In genomic region chr11:103529217-103529684, GRCh38 we compare ENCODE assay signal across 10 cellular contexts.
DNase-seq lines count a peak whose midpoint lies in the region; ATAC-seq and TF ChIP-seq lines count a peak whose summit lies in the region.
"Had no signal": no experiment of that assay in that cellular context is flagged by ENCODE, and none has a peak within 500 bp of the region (broad histone marks: within the 10 kb centered on the region; RNA-seq: fewer than 3 reads in every experiment).

No MANE protein-coding gene starts in this region.

- no peak overlapping the region for H3K4me3 Mint-ChIP-seq in GM23338

- no peak overlapping the region for H3K27ac Mint-ChIP-seq in GM23338

- H3K27ac ChIP-seq in GM23338 (ENCODE audit: low read depth) = no peak overlapping the region
- H3K27ac ChIP-seq: ovary had no signal

- DNase-seq in HK-2 (ENCODE audit: unreplicated experiment) (peak; percentile 49), SW 1271 (lab: John Stamatoyannopoulos, UW) (peak; percentile 90 to 91), glomerular visceral epithelial cell (ENCODE audit: extremely low spot score) (peak; percentile 88), CD1c-positive myeloid dendritic cell (ENCODE audit: extremely low spot score) (no peak), NCI-H2081 (lab: John Stamatoyannopoulos, UW) (no peak), GM23338 (ENCODE audit: low spot score) (no peak)
- DNase-seq: activated CD8-positive, alpha-beta memory T cell treated with anti-CD3 and anti-CD28 coated beads, Interleukin-2, amount 50 U/mL, for 48 hours; cortex of kidney; ovary had no signal

- no peaks in the 10 kb centered on the region for H3K27me3 ChIP-seq in skeletal muscle satellite cell (ENCODE audit: control insufficient read depth, insufficient read depth, low read length)
- no peaks in the 10 kb centered on the region for H3K27me3 ChIP-seq in GM23338 (ENCODE audit: insufficient read depth)
- H3K27me3 ChIP-seq: ovary had no signal

- peak overlapping the region; percentile 3 for H3K4me3 ChIP-seq in skeletal muscle satellite cell (ENCODE audit: low read length)
- no peak overlapping the region for H3K4me3 ChIP-seq in GM23338
- H3K4me3 ChIP-seq: ovary had no signal

- no peaks in the 10 kb centered on the region for H3F3A ChIP-seq in GM23338 (replicated peaks; ENCODE audit: low read depth)

- no peaks in the 10 kb centered on the region for H3K9me2 ChIP-seq in GM23338 (ENCODE audit: insufficient read depth)

- H3K4me1 ChIP-seq in skeletal muscle satellite cell (ENCODE audit: control insufficient read depth, insufficient read depth, low read length) (peaks cover 67% of the 10 kb centered on the region), GM23338 (ENCODE audit: insufficient read depth) (no peaks in the 10 kb centered on the region)

- H3K9me3 Mint-ChIP-seq in GM23338 = no peaks in the 10 kb centered on the region

- no peaks in the 10 kb centered on the region for H3K36me3 Mint-ChIP-seq in GM23338 (ENCODE audit: low read depth)

- no peak for ATAC-seq in GM23338

- peak overlapping the region; percentile 6 for H3K9ac ChIP-seq in skeletal muscle satellite cell (ENCODE audit: low read depth, low read length)

- peaks cover 9% of the 10 kb centered on the region for H3K4me1 Mint-ChIP-seq in GM23338

- H4K20me1 ChIP-seq in GM23338 (replicated peaks; ENCODE audit: insufficient read depth) = no peaks in the 10 kb centered on the region

- no peaks in the 10 kb centered on the region for H3K79me2 ChIP-seq in GM23338 (replicated peaks; ENCODE audit: insufficient read depth)

- TF ChIP-seq CTCF in GM23338 (conservative IDR thresholded peaks at IDR 0.05; ENCODE audit: low read depth in 2 of 2) = no peak

- H3K9me3 ChIP-seq in skeletal muscle satellite cell (replicated peaks; ENCODE audit: low read length) = no peaks in the 10 kb centered on the region
- H3K9me3 ChIP-seq: ovary had no signal

- H3K4me2 ChIP-seq in skeletal muscle satellite cell (ENCODE audit: low read length) (peak overlapping the region; percentile 19), GM23338 (no peak overlapping the region)

- no peaks in the 10 kb centered on the region for H3K27me3 Mint-ChIP-seq in GM23338 (ENCODE audit: insufficient read depth, low read depth, poor library complexity)

- H3K36me3 ChIP-seq in skeletal muscle satellite cell (ENCODE audit: insufficient read depth, low read length) = no peaks in the 10 kb centered on the region
- H3K36me3 ChIP-seq in GM23338 (ENCODE audit: insufficient read depth) = no peaks in the 10 kb centered on the region
- H3K36me3 ChIP-seq: ovary had no signal

- H2AFZ ChIP-seq in GM23338 = no peak overlapping the region

TF ChIP-seq in GM23338, 12 proteins besides CTCF, POLR2A, EP300 and RAD21 (continues in another document):
- TF ChIP-seq ZNF331 (CRISPR knock-in tag; IDR thresholded peaks at IDR 0.05; ENCODE audit: low read depth) (no peak), CREB1 (CRISPR knock-in tag; IDR thresholded peaks at IDR 0.05; ENCODE audit: low read depth) (no peak), EZH2 (IDR thresholded peaks at IDR 0.05; ENCODE audit: low read depth, unreplicated experiment) (no peak), NANOG (IDR thresholded peaks at IDR 0.05; ENCODE audit: borderline replicate concordance) (no peak), ZNF114 (CRISPR knock-in tag; IDR thresholded peaks at IDR 0.05) (no peak), EZH2phosphoT487 (IDR thresholded peaks at IDR 0.05; ENCODE audit: unreplicated experiment) (no peak), STAT1 (IDR thresholded peaks at IDR 0.05; ENCODE audit: unreplicated experiment) (no peak), JUNB (IDR thresholded peaks at IDR 0.05; ENCODE audit: unreplicated experiment) (no peak), ETS1 (IDR thresholded peaks at IDR 0.05) (no peak)
- TF ChIP-seq, protein P1, sequence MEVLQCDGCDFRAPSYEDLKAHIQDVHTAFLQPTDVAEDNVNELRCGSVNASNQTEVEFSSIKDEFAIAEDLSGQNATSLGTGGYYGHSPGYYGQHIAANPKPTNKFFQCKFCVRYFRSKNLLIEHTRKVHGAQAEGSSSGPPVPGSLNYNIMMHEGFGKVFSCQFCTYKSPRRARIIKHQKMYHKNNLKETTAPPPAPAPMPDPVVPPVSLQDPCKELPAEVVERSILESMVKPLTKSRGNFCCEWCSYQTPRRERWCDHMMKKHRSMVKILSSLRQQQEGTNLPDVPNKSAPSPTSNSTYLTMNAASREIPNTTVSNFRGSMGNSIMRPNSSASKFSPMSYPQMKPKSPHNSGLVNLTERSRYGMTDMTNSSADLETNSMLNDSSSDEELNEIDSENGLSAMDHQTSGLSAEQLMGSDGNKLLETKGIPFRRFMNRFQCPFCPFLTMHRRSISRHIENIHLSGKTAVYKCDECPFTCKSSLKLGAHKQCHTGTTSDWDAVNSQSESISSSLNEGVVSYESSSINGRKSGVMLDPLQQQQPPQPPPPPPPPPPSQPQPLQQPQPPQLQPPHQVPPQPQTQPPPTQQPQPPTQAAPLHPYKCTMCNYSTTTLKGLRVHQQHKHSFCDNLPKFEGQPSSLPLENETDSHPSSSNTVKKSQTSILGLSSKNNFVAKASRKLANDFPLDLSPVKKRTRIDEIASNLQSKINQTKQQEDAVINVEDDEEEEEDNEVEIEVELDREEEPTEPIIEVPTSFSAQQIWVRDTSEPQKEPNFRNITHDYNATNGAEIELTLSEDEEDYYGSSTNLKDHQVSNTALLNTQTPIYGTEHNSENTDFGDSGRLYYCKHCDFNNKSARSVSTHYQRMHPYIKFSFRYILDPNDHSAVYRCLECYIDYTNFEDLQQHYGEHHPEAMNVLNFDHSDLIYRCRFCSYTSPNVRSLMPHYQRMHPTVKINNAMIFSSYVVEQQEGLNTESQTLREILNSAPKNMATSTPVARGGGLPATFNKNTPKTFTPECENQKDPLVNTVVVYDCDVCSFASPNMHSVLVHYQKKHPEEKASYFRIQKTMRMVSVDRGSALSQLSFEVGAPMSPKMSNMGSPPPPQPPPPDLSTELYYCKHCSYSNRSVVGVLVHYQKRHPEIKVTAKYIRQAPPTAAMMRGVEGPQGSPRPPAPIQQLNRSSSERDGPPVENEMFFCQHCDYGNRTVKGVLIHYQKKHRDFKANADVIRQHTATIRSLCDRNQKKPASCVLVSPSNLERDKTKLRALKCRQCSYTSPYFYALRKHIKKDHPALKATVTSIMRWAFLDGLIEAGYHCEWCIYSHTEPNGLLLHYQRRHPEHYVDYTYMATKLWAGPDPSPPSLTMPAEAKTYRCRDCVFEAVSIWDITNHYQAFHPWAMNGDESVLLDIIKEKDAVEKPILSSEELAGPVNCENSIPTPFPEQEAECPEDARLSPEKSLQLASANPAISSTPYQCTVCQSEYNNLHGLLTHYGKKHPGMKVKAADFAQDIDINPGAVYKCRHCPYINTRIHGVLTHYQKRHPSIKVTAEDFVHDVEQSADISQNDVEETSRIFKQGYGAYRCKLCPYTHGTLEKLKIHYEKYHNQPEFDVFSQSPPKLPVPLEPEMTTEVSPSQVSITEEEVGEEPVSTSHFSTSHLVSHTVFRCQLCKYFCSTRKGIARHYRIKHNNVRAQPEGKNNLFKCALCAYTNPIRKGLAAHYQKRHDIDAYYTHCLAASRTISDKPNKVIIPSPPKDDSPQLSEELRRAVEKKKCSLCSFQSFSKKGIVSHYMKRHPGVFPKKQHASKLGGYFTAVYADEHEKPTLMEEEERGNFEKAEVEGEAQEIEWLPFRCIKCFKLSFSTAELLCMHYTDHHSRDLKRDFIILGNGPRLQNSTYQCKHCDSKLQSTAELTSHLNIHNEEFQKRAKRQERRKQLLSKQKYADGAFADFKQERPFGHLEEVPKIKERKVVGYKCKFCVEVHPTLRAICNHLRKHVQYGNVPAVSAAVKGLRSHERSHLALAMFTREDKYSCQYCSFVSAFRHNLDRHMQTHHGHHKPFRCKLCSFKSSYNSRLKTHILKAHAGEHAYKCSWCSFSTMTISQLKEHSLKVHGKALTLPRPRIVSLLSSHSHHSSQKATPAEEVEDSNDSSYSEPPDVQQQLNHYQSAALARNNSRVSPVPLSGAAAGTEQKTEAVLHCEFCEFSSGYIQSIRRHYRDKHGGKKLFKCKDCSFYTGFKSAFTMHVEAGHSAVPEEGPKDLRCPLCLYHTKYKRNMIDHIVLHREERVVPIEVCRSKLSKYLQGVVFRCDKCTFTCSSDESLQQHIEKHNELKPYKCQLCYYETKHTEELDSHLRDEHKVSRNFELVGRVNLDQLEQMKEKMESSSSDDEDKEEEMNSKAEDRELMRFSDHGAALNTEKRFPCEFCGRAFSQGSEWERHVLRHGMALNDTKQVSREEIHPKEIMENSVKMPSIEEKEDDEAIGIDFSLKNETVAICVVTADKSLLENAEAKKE (CRISPR knock-in tag; IDR thresholded peaks at IDR 0.05) = no peak

Comparison
In these comparisons a context has a peak if more than half of its experiments do, and no peak if none do; other contexts are left out.
1. DNase-seq: peak in HK-2 (single experiment), SW 1271 (2 of 2) and glomerular visceral epithelial cell (single experiment); none in CD1c-positive myeloid dendritic cell (single experiment), NCI-H2081 (0 of 2) and GM23338 (single experiment).